ENCODE assay signal across 1 cellular context in genomic region chr2:111161971-111162370, GRCh38.
TF ChIP-seq lines count a peak whose summit lies in the region.

No MANE protein-coding gene starts in this region.

TF ChIP-seq in SK-N-SH, 30 proteins besides CTCF, POLR2A, EP300 and RAD21 (continued from another document):
- no peak for TF ChIP-seq IRF3 (IDR thresholded peaks at IDR 0.05; ENCODE audit: low read depth, low read length)
- no peak for TF ChIP-seq USF1 (IDR thresholded peaks at IDR 0.05; ENCODE audit: borderline replicate concordance, low read depth)
- no peak; the same call in 1 of the 2 replicates for TF ChIP-seq ELF1 (IDR thresholded peaks at IDR 0.05)
- TF ChIP-seq MXI1 (IDR thresholded peaks at IDR 0.05; ENCODE audit: low read depth, low read length) = peak; percentile 90
- no peak for TF ChIP-seq NRF1 (IDR thresholded peaks at IDR 0.05; ENCODE audit: low read depth, low read length)
- no peak for TF ChIP-seq RCOR1 (IDR thresholded peaks at IDR 0.05; ENCODE audit: low read length)
- no peak for TF ChIP-seq FOXJ3 (CRISPR knock-in tag; IDR thresholded peaks at IDR 0.05)
- TF ChIP-seq EZH2phosphoT487 (IDR thresholded peaks at IDR 0.05; ENCODE audit: borderline replicate concordance, low read depth) = no peak
- no peak for TF ChIP-seq TEAD4 (IDR thresholded peaks at IDR 0.05; ENCODE audit: borderline replicate concordance, insufficient read depth)
- peak; percentile 45; the same call in 1 of the 2 replicates for TF ChIP-seq SIN3A (IDR thresholded peaks at IDR 0.05; ENCODE audit: borderline replicate concordance, low read depth, low read length)
- TF ChIP-seq YY1 (IDR thresholded peaks at IDR 0.05; ENCODE audit: low read depth) = 0 out of 2 replicates have a peak, but pooled peaks have one; percentile 23
- TF ChIP-seq PBX3 (IDR thresholded peaks at IDR 0.05) = 0 out of 2 replicates have a peak, but pooled peaks have one; percentile 6
- peak; percentile 32; the same call in 1 of the 2 replicates for TF ChIP-seq TCF12 (IDR thresholded peaks at IDR 0.05)
- peak; percentile 46 for TF ChIP-seq CHD2 (IDR thresholded peaks at IDR 0.05; ENCODE audit: low read length, partially characterized antibody)
